19 cellular contexts compared by ENCODE assay signal in genomic region chr17:43553501-43554018, GRCh38. TPM values are rescaled to one million over a fixed set of nuclear protein-coding genes. Genes with fewer than 3 reads are reported as not detected.
DNase-seq lines count a peak whose midpoint lies in the region; TF ChIP-seq lines count a peak whose summit lies in the region.
"Had no signal": no experiment of that assay in that cellular context is flagged by ENCODE, and none has a peak within 500 bp of the region (broad histone marks: within the 10 kb centered on the region; RNA-seq: fewer than 3 reads in every experiment).

No MANE protein-coding gene starts in this region.

- no peak overlapping the region for H2AFZ ChIP-seq in hepatocyte
- H2AFZ ChIP-seq: GM23248, PC-9 had no signal

- peak overlapping the region; percentile 69 for H3K27ac Mint-ChIP-seq in progenitor cell of endocrine pancreas
- H3K27ac Mint-ChIP-seq: CD4-positive, CD25-positive, alpha-beta regulatory T cell had no signal

- H3K27ac ChIP-seq in HUES48 (ENCODE audit: low read depth, low read length) (peak overlapping the region; percentile 47), hepatocyte (peak overlapping the region; percentile 79)
- H3K27ac ChIP-seq: GM23248, PC-9, SK-N-MC had no signal

- no peaks in the 10 kb centered on the region for H3K36me3 Mint-ChIP-seq in progenitor cell of endocrine pancreas (ENCODE audit: insufficient read depth)

- WGBS in hepatocyte (ENCODE audit: low lambda C conversion rate, missing lambda C conversion rate): 53% methylated on average over 8 of the region's 8 CpGs

- H4K20me1 ChIP-seq in hepatocyte (ENCODE audit: insufficient read depth, poor library complexity, severe bottlenecking): no peaks in the 10 kb centered on the region

- peak overlapping the region; percentile 23 for H3K4me2 ChIP-seq in hepatocyte
- H3K4me2 ChIP-seq: PC-9 had no signal

- H3K79me2 ChIP-seq in hepatocyte: no peaks in the 10 kb centered on the region

- H3K4me1 ChIP-seq in HUES48 (ENCODE audit: control insufficient read depth, insufficient read depth, low read length): peaks cover 30% of the 10 kb centered on the region
- peaks cover 35% of the 10 kb centered on the region for H3K4me1 ChIP-seq in hepatocyte (ENCODE audit: insufficient read depth)

- H3K4me3 ChIP-seq in HUES48 (ENCODE audit: low read depth, low read length) (no peak overlapping the region), hepatocyte (no peak overlapping the region)
- H3K4me3 ChIP-seq: GM23248, K562, MG63, PC-9, SK-N-MC had no signal

- H3K4me1 Mint-ChIP-seq in progenitor cell of endocrine pancreas (ENCODE audit: low read depth): peaks cover 36% of the 10 kb centered on the region
- H3K4me1 Mint-ChIP-seq: CD4-positive, CD25-positive, alpha-beta regulatory T cell had no signal

- H3K36me3 ChIP-seq in HUES48 (ENCODE audit: control insufficient read depth, insufficient read depth, low read length): no peaks in the 10 kb centered on the region
- no peaks in the 10 kb centered on the region for H3K36me3 ChIP-seq in hepatocyte (replicated peaks; ENCODE audit: insufficient read depth, low read depth)
- H3K36me3 ChIP-seq: MG63 had no signal

- no peaks in the 10 kb centered on the region for H3K9me2 ChIP-seq in hepatocyte (replicated peaks; ENCODE audit: insufficient read depth)

- TF ChIP-seq CTCF in hepatocyte (IDR thresholded peaks at IDR 0.05; ENCODE audit: poor library complexity) (no peak), progenitor cell of endocrine pancreas (IDR thresholded peaks at IDR 0.05; ENCODE audit: unreplicated experiment) (no peak)

- no peaks in the 10 kb centered on the region for H3K27me3 ChIP-seq in HUES48 (ENCODE audit: control insufficient read depth, insufficient read depth, low read length)
- no peaks in the 10 kb centered on the region for H3K27me3 ChIP-seq in hepatocyte
- H3K27me3 ChIP-seq: MG63 had no signal

- H3K9ac ChIP-seq in HUES48 (ENCODE audit: low read depth, low read length): no peak overlapping the region
- H3K9ac ChIP-seq: GM23248 had no signal

- no peak overlapping the region for H3K4me3 Mint-ChIP-seq in progenitor cell of endocrine pancreas (ENCODE audit: low read depth)
- H3K4me3 Mint-ChIP-seq: CD4-positive, CD25-positive, alpha-beta regulatory T cell had no signal

- H3K9me3 ChIP-seq in HUES48 (ENCODE audit: control insufficient read depth, insufficient read depth, low read length): no peaks in the 10 kb centered on the region
- no peaks in the 10 kb centered on the region for H3K9me3 ChIP-seq in hepatocyte (ENCODE audit: low read depth)
- H3K9me3 ChIP-seq: MG63 had no signal

- DNase-seq in ELF-1 (ENCODE audit: low read depth, low spot score) (peak; percentile 47), hepatocyte (ENCODE audit: low spot score) (no peak), progenitor cell of endocrine pancreas (ENCODE audit: low spot score, unreplicated experiment) (no peak), AG08396 (ENCODE audit: low spot score) (no peak), NCI-H82 (lab: John Stamatoyannopoulos, UW) (no peak)
- DNase-seq in activated CD8-positive, alpha-beta memory T cell treated with anti-CD3 and anti-CD28 coated beads, Interleukin-2, amount 50 U/mL, for 4 hours: no peak
- DNase-seq: CD4-positive, CD25-positive, alpha-beta regulatory T cell; EL; GM23248; MG63; NCI-H1436; NCI-H187 treated with DMSO at 0.1 percent for 48 hours; NCI-H2107; PC-9; RPMI8226; SHP77 had no signal

- peaks cover 11% of the 10 kb centered on the region for H3K27me3 Mint-ChIP-seq in progenitor cell of endocrine pancreas

- H3K9me3 Mint-ChIP-seq in progenitor cell of endocrine pancreas (ENCODE audit: low read depth): no peaks in the 10 kb centered on the region
- H3K9me3 Mint-ChIP-seq: CD4-positive, CD25-positive, alpha-beta regulatory T cell had no signal

RNA-seq across cellular contexts. Expression of gene ETV4, which starts 7.4 kb away (rescaled TPM):
- total RNA-seq in hepatocyte (10.7 and 12.8 TPM in 2 replicates), progenitor cell of endocrine pancreas (79.5 and 84.3 TPM in 2 replicates)
- 11.1 and 14.8 TPM in 2 replicates for polyA plus RNA-seq in hepatocyte
- total RNA-seq: CD4-positive, CD25-positive, alpha-beta regulatory T cell had no signal
- polyA plus RNA-seq: CD4-positive, CD25-positive, alpha-beta regulatory T cell had no signal
